ENCODE assay signal across 1 cellular context in the genomic region with DNA sequence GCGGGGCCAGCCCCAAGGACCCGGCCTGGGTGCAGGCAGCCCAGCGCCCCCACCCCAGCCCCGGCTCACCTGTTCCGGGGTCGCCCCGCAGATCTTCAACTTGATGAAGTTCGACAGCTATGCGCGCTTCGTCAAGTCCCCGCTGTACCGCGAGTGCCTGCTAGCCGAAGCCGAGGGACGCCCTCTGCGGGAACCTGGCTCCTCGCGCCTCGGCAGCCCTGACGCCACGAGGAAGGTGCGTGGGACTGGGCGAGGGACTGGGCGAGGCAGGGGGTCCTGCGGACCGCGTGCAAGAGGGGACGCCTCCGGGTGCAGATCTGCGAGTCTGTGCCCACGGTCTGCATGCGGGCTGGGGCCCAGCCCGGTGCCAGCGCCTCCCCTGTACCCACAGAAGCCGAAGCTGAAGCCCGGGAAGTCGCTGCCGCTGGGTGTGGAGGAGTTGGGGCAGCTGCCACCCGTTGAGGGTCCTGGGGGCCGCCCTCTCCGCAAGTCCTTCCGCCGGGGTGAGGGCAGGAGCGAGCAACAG.
A peak's percentile ranks its signal among the peaks of the same experiment; 100 is the strongest.
TF ChIP-seq lines count a peak whose summit lies in the region.

No MANE protein-coding gene starts in this region.

TF ChIP-seq in WTC11, 78 proteins besides CTCF, POLR2A, EP300 and RAD21 (continued from another document and continues in another):
- TF ChIP-seq, protein P1, sequence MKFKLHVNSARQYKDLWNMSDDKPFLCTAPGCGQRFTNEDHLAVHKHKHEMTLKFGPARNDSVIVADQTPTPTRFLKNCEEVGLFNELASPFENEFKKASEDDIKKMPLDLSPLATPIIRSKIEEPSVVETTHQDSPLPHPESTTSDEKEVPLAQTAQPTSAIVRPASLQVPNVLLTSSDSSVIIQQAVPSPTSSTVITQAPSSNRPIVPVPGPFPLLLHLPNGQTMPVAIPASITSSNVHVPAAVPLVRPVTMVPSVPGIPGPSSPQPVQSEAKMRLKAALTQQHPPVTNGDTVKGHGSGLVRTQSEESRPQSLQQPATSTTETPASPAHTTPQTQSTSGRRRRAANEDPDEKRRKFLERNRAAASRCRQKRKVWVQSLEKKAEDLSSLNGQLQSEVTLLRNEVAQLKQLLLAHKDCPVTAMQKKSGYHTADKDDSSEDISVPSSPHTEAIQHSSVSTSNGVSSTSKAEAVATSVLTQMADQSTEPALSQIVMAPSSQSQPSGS (CRISPR knock-in tag; IDR thresholded peaks at IDR 0.05; ENCODE audit: borderline replicate concordance, low read depth) = peak; percentile 84; the same call in 1 of the 2 replicates
- no peak for TF ChIP-seq TCF7 (CRISPR knock-in tag; IDR thresholded peaks at IDR 0.05; ENCODE audit: low read depth)
- TF ChIP-seq, protein P2, sequence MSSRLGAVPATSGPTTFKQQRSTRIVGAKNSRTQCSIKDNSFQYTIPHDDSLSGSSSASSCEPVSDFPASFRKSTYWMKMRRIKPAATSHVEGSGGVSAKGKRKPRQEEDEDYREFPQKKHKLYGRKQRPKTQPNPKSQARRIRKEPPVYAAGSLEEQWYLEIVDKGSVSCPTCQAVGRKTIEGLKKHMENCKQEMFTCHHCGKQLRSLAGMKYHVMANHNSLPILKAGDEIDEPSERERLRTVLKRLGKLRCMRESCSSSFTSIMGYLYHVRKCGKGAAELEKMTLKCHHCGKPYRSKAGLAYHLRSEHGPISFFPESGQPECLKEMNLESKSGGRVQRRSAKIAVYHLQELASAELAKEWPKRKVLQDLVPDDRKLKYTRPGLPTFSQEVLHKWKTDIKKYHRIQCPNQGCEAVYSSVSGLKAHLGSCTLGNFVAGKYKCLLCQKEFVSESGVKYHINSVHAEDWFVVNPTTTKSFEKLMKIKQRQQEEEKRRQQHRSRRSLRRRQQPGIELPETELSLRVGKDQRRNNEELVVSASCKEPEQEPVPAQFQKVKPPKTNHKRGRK (CRISPR knock-in tag; IDR thresholded peaks at IDR 0.05; ENCODE audit: borderline replicate concordance) = no peak
- TF ChIP-seq TP53 (CRISPR knock-in tag; IDR thresholded peaks at IDR 0.05) = peak; percentile 89
- TF ChIP-seq, protein P3, sequence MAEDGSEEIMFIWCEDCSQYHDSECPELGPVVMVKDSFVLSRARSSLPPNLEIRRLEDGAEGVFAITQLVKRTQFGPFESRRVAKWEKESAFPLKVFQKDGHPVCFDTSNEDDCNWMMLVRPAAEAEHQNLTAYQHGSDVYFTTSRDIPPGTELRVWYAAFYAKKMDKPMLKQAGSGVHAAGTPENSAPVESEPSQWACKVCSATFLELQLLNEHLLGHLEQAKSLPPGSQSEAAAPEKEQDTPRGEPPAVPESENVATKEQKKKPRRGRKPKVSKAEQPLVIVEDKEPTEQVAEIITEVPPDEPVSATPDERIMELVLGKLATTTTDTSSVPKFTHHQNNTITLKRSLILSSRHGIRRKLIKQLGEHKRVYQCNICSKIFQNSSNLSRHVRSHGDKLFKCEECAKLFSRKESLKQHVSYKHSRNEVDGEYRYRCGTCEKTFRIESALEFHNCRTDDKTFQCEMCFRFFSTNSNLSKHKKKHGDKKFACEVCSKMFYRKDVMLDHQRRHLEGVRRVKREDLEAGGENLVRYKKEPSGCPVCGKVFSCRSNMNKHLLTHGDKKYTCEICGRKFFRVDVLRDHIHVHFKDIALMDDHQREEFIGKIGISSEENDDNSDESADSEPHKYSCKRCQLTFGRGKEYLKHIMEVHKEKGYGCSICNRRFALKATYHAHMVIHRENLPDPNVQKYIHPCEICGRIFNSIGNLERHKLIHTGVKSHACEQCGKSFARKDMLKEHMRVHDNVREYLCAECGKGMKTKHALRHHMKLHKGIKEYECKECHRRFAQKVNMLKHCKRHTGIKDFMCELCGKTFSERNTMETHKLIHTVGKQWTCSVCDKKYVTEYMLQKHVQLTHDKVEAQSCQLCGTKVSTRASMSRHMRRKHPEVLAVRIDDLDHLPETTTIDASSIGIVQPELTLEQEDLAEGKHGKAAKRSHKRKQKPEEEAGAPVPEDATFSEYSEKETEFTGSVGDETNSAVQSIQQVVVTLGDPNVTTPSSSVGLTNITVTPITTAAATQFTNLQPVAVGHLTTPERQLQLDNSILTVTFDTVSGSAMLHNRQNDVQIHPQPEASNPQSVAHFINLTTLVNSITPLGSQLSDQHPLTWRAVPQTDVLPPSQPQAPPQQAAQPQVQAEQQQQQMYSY (CRISPR knock-in tag; IDR thresholded peaks at IDR 0.05) = peak; percentile 75
- TF ChIP-seq NFE2L1 (CRISPR knock-in tag; IDR thresholded peaks at IDR 0.05) = peak; percentile 83; the same call in 1 of the 2 replicates
- TF ChIP-seq, protein P4, sequence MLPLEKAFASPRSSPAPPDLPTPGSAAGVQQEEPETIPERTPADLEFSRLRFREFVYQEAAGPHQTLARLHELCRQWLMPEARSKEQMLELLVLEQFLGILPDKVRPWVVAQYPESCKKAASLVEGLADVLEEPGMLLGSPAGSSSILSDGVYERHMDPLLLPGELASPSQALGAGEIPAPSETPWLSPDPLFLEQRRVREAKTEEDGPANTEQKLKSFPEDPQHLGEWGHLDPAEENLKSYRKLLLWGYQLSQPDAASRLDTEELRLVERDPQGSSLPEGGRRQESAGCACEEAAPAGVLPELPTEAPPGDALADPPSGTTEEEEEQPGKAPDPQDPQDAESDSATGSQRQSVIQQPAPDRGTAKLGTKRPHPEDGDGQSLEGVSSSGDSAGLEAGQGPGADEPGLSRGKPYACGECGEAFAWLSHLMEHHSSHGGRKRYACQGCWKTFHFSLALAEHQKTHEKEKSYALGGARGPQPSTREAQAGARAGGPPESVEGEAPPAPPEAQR (CRISPR knock-in tag; IDR thresholded peaks at IDR 0.05) = no peak
- TF ChIP-seq, protein P5, sequence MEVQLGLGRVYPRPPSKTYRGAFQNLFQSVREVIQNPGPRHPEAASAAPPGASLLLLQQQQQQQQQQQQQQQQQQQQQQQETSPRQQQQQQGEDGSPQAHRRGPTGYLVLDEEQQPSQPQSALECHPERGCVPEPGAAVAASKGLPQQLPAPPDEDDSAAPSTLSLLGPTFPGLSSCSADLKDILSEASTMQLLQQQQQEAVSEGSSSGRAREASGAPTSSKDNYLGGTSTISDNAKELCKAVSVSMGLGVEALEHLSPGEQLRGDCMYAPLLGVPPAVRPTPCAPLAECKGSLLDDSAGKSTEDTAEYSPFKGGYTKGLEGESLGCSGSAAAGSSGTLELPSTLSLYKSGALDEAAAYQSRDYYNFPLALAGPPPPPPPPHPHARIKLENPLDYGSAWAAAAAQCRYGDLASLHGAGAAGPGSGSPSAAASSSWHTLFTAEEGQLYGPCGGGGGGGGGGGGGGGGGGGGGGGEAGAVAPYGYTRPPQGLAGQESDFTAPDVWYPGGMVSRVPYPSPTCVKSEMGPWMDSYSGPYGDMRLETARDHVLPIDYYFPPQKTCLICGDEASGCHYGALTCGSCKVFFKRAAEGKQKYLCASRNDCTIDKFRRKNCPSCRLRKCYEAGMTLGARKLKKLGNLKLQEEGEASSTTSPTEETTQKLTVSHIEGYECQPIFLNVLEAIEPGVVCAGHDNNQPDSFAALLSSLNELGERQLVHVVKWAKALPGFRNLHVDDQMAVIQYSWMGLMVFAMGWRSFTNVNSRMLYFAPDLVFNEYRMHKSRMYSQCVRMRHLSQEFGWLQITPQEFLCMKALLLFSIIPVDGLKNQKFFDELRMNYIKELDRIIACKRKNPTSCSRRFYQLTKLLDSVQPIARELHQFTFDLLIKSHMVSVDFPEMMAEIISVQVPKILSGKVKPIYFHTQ (CRISPR knock-in tag; IDR thresholded peaks at IDR 0.05) = no peak
- TF ChIP-seq, protein P6, sequence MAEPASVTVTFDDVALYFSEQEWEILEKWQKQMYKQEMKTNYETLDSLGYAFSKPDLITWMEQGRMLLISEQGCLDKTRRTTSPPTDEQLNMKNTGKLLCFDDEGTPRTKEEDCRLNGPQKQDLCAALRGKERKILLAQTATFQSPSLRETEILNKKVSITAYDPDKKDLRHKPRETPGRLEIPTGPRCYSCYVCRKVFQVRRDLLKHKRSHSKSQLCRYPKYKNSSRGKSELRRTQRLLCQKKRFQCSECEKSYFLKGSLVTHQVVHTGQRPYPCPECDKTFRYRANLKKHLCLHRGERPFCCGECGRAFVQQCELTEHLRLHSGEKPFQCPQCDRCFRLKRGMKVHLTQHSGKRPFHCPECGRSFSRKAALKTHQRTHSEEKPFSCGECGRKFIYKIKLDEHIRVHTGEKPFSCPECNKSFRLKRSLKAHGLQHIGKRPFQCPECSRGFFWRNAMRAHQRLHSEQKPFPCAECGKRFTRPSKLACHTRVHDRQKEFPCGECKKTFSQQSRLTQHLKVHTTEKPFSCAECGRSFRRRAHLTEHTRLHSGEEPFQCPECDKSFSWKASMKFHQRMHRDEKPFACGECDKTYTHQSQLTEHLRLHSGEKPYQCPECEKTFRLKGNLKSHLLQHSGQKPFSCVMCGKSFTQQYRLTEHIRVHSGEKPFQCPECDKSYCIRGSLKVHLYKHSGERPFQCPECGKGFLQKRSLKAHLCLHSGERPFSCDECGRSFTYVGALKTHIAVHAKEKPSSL (CRISPR knock-in tag; conservative IDR thresholded peaks at IDR 0.05) = no peak
- no peak for TF ChIP-seq SMAD4 (CRISPR knock-in tag; IDR thresholded peaks at IDR 0.05)
- no peak for TF ChIP-seq KAT7 (CRISPR knock-in tag; IDR thresholded peaks at IDR 0.05; ENCODE audit: borderline replicate concordance)
- TF ChIP-seq, protein P7, sequence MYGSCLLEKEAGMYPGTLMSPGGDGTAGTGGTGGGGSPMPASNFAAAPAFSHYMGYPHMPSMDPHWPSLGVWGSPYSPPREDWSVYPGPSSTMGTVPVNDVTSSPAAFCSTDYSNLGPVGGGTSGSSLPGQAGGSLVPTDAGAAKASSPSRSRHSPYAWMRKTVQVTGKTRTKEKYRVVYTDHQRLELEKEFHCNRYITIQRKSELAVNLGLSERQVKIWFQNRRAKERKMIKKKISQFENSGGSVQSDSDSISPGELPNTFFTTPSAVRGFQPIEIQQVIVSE (CRISPR knock-in tag; IDR thresholded peaks at IDR 0.05; ENCODE audit: borderline replicate concordance) = no peak
- TF ChIP-seq JUN (CRISPR knock-in tag; IDR thresholded peaks at IDR 0.05) = peak; percentile 94; the same call in 1 of the 2 replicates
- TF ChIP-seq RELA (CRISPR knock-in tag; IDR thresholded peaks at IDR 0.05; ENCODE audit: borderline replicate concordance) = peak; percentile 97
- TF ChIP-seq EMX1 (CRISPR knock-in tag; IDR thresholded peaks at IDR 0.05) = no peak
- TF ChIP-seq TEAD1 (CRISPR knock-in tag; IDR thresholded peaks at IDR 0.05) = peak; percentile 68; the same call in 1 of the 2 replicates
- TF ChIP-seq, protein P8, sequence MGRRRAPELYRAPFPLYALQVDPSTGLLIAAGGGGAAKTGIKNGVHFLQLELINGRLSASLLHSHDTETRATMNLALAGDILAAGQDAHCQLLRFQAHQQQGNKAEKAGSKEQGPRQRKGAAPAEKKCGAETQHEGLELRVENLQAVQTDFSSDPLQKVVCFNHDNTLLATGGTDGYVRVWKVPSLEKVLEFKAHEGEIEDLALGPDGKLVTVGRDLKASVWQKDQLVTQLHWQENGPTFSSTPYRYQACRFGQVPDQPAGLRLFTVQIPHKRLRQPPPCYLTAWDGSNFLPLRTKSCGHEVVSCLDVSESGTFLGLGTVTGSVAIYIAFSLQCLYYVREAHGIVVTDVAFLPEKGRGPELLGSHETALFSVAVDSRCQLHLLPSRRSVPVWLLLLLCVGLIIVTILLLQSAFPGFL (CRISPR knock-in tag; IDR thresholded peaks at IDR 0.05; ENCODE audit: borderline replicate concordance) = no peak
- no peak for TF ChIP-seq SOX15 (CRISPR knock-in tag; IDR thresholded peaks at IDR 0.05)
- TF ChIP-seq, protein P9, sequence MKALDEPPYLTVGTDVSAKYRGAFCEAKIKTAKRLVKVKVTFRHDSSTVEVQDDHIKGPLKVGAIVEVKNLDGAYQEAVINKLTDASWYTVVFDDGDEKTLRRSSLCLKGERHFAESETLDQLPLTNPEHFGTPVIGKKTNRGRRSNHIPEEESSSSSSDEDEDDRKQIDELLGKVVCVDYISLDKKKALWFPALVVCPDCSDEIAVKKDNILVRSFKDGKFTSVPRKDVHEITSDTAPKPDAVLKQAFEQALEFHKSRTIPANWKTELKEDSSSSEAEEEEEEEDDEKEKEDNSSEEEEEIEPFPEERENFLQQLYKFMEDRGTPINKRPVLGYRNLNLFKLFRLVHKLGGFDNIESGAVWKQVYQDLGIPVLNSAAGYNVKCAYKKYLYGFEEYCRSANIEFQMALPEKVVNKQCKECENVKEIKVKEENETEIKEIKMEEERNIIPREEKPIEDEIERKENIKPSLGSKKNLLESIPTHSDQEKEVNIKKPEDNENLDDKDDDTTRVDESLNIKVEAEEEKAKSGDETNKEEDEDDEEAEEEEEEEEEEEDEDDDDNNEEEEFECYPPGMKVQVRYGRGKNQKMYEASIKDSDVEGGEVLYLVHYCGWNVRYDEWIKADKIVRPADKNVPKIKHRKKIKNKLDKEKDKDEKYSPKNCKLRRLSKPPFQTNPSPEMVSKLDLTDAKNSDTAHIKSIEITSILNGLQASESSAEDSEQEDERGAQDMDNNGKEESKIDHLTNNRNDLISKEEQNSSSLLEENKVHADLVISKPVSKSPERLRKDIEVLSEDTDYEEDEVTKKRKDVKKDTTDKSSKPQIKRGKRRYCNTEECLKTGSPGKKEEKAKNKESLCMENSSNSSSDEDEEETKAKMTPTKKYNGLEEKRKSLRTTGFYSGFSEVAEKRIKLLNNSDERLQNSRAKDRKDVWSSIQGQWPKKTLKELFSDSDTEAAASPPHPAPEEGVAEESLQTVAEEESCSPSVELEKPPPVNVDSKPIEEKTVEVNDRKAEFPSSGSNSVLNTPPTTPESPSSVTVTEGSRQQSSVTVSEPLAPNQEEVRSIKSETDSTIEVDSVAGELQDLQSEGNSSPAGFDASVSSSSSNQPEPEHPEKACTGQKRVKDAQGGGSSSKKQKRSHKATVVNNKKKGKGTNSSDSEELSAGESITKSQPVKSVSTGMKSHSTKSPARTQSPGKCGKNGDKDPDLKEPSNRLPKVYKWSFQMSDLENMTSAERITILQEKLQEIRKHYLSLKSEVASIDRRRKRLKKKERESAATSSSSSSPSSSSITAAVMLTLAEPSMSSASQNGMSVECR (CRISPR knock-in tag; IDR thresholded peaks at IDR 0.05; ENCODE audit: borderline replicate concordance) = peak; percentile 79; the same call in 1 of the 2 replicates
- no peak for TF ChIP-seq NFATC4 (CRISPR knock-in tag; IDR thresholded peaks at IDR 0.05)
- no peak for TF ChIP-seq MXD4 (CRISPR knock-in tag; IDR thresholded peaks at IDR 0.05; ENCODE audit: borderline replicate concordance)
- 0 out of 2 replicates have a peak, but pooled peaks have one; percentile 38 for TF ChIP-seq ZNF121 (CRISPR knock-in tag; IDR thresholded peaks at IDR 0.05)
- peak; percentile 54; the same call in 1 of the 2 replicates for TF ChIP-seq SP1 (CRISPR knock-in tag; conservative IDR thresholded peaks at IDR 0.05)
- TF ChIP-seq, protein P10, sequence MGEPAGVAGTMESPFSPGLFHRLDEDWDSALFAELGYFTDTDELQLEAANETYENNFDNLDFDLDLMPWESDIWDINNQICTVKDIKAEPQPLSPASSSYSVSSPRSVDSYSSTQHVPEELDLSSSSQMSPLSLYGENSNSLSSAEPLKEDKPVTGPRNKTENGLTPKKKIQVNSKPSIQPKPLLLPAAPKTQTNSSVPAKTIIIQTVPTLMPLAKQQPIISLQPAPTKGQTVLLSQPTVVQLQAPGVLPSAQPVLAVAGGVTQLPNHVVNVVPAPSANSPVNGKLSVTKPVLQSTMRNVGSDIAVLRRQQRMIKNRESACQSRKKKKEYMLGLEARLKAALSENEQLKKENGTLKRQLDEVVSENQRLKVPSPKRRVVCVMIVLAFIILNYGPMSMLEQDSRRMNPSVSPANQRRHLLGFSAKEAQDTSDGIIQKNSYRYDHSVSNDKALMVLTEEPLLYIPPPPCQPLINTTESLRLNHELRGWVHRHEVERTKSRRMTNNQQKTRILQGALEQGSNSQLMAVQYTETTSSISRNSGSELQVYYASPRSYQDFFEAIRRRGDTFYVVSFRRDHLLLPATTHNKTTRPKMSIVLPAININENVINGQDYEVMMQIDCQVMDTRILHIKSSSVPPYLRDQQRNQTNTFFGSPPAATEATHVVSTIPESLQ (CRISPR knock-in tag; IDR thresholded peaks at IDR 0.05) = no peak
- TF ChIP-seq ZNF317 (CRISPR knock-in tag; IDR thresholded peaks at IDR 0.05; ENCODE audit: borderline replicate concordance, low read depth) = 0 out of 2 replicates have a peak, but pooled peaks have one; percentile 66
